Comparison of ENCODE assay signal across 1 cellular context in the genomic region with DNA sequence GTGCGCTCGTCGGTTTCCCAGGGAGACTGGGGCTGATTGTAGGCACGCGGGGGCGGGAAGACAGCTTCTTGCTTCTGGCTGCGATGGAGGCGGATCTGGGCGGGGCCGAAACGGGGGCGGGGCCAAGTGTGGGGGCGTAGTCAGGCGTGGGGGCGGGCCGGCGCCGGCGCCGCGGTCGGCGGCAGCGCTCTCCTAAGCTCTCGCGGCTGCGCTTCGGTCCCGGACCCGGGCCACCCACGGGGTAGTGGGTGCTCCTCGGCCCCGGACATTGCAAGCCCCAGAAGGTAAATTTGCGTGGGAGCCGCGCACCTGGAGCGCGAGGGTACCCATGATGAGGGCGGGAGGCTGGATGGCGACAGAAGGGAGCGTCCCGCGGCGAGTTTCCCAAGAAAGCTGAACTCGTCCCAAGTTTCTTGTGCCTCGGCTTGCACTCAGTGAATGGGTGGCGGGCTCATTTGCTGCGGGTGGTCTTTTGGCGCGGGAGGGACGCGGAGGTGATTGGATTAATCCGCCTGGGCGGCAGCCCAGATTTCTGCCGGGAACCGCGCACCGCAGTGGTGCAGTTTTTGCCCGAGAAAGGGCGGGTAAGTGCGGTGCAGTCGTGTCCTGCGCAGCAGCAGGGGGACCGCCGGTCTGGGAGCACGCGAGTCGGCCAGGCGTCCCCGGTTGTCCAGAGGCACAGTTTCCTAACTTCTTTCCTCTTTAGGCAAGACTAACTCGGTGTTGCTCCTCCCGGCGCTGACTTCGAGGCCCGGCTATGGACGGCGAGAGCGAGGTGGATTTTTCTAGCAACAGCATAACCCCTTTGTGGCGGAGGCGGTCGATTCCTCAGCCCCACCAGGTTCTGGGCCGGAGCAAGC.
A peak's percentile ranks its signal among the peaks of the same experiment; 100 is the strongest.
TF ChIP-seq lines count a peak whose summit lies in the region.

A gene with protein sequence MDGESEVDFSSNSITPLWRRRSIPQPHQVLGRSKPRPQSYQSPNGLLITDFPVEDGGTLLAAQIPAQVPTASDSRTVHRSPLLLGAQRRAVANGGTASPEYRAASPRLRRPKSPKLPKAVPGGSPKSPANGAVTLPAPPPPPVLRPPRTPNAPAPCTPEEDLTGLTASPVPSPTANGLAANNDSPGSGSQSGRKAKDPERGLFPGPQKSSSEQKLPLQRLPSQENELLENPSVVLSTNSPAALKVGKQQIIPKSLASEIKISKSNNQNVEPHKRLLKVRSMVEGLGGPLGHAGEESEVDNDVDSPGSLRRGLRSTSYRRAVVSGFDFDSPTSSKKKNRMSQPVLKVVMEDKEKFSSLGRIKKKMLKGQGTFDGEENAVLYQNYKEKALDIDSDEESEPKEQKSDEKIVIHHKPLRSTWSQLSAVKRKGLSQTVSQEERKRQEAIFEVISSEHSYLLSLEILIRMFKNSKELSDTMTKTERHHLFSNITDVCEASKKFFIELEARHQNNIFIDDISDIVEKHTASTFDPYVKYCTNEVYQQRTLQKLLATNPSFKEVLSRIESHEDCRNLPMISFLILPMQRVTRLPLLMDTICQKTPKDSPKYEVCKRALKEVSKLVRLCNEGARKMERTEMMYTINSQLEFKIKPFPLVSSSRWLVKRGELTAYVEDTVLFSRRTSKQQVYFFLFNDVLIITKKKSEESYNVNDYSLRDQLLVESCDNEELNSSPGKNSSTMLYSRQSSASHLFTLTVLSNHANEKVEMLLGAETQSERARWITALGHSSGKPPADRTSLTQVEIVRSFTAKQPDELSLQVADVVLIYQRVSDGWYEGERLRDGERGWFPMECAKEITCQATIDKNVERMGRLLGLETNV (plus strand): TSS at position 155 of the 860 bp plus-strand sequence. CDS start 603 bp downstream, at position 758.

TF ChIP-seq in H1, 55 proteins besides CTCF, POLR2A, EP300 and RAD21 (continued from another document and continues in another):
- TF ChIP-seq, protein P1, sequence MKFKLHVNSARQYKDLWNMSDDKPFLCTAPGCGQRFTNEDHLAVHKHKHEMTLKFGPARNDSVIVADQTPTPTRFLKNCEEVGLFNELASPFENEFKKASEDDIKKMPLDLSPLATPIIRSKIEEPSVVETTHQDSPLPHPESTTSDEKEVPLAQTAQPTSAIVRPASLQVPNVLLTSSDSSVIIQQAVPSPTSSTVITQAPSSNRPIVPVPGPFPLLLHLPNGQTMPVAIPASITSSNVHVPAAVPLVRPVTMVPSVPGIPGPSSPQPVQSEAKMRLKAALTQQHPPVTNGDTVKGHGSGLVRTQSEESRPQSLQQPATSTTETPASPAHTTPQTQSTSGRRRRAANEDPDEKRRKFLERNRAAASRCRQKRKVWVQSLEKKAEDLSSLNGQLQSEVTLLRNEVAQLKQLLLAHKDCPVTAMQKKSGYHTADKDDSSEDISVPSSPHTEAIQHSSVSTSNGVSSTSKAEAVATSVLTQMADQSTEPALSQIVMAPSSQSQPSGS (IDR thresholded peaks at IDR 0.05; ENCODE audit: low read length) = no peak
- TF ChIP-seq TAF1 (IDR thresholded peaks at IDR 0.05; ENCODE audit: low read depth, low read length) = no peak; the same call in none of the 2 replicates
- no peak for TF ChIP-seq HDAC2 (IDR thresholded peaks at IDR 0.05; ENCODE audit: borderline replicate concordance in 1 of 2, low read depth in 2 of 2, low read length in 2 of 2)
- no peak for TF ChIP-seq POU5F1 (IDR thresholded peaks at IDR 0.05; ENCODE audit: low read depth, low read length)
- TF ChIP-seq FOSL1 (IDR thresholded peaks at IDR 0.05; ENCODE audit: insufficient read depth, low read depth, low read length) = no peak
- TF ChIP-seq GTF2F1 (IDR thresholded peaks at IDR 0.05; ENCODE audit: borderline replicate concordance, low read depth, low read length) = no peak
- TF ChIP-seq BCL11A (IDR thresholded peaks at IDR 0.05; ENCODE audit: low read depth in 2 of 2, low read length in 2 of 2) = no peak
- TF ChIP-seq, protein P2, sequence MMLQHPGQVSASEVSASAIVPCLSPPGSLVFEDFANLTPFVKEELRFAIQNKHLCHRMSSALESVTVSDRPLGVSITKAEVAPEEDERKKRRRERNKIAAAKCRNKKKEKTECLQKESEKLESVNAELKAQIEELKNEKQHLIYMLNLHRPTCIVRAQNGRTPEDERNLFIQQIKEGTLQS (IDR thresholded peaks at IDR 0.05; ENCODE audit: insufficient read depth, low read depth, low read length) = no peak
- TF ChIP-seq ASH2L (IDR thresholded peaks at IDR 0.05; ENCODE audit: low read length) = peak; percentile 77
- no peak for TF ChIP-seq TCF12 (IDR thresholded peaks at IDR 0.05; ENCODE audit: low read depth, low read length)
- TF ChIP-seq SRF (IDR thresholded peaks at IDR 0.05; ENCODE audit: low read depth, low read length) = no peak
- TF ChIP-seq EZH2 (IDR thresholded peaks at IDR 0.05; ENCODE audit: low read depth, low read length, severe bottlenecking) = no peak
- TF ChIP-seq CEBPB (IDR thresholded peaks at IDR 0.05; ENCODE audit: low read depth, low read length) = no peak
- TF ChIP-seq, protein P3, sequence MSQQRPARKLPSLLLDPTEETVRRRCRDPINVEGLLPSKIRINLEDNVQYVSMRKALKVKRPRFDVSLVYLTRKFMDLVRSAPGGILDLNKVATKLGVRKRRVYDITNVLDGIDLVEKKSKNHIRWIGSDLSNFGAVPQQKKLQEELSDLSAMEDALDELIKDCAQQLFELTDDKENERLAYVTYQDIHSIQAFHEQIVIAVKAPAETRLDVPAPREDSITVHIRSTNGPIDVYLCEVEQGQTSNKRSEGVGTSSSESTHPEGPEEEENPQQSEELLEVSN (IDR thresholded peaks at IDR 0.05) = peak; percentile 89
- TF ChIP-seq RNF2 (IDR thresholded peaks at IDR 0.05; ENCODE audit: borderline replicate concordance, low read depth, low read length, missing control alignments, poor library complexity, severe bottlenecking) = peak; percentile 22
- TF ChIP-seq TBP (IDR thresholded peaks at IDR 0.05; ENCODE audit: low read depth, low read length) = peak; percentile 61
- no peak for TF ChIP-seq ZNF274 (IDR thresholded peaks at IDR 0.05; ENCODE audit: borderline replicate concordance, extremely low read depth, low read length)
- TF ChIP-seq EGR1 (IDR thresholded peaks at IDR 0.05; ENCODE audit: borderline replicate concordance, low read depth, low read length) = peak; percentile 97
- TF ChIP-seq RBBP5 (IDR thresholded peaks at IDR 0.05; ENCODE audit: borderline replicate concordance, low read depth, low read length) = peak; percentile 91
- TF ChIP-seq MAFK (IDR thresholded peaks at IDR 0.05; ENCODE audit: low read depth, low read length) = no peak
- TF ChIP-seq SAP30 (IDR thresholded peaks at IDR 0.05; ENCODE audit: insufficient read depth, insufficient replicate concordance, low read length) = peak; percentile 12
- TF ChIP-seq TAF7 (optimal IDR thresholded peaks at IDR 0.05; ENCODE audit: borderline replicate concordance, low read depth, low read length) = peak; percentile 55
- no peak for TF ChIP-seq TEAD4 (IDR thresholded peaks at IDR 0.05; ENCODE audit: low read depth, low read length)
- TF ChIP-seq CTBP2 (IDR thresholded peaks at IDR 0.05; ENCODE audit: borderline replicate concordance, insufficient read depth, insufficient read length, low read length) = no peak
- no peak for TF ChIP-seq SP2 (IDR thresholded peaks at IDR 0.05; ENCODE audit: low read length)
- peak in 1 of 2 experiments; percentile 52; a peak in 1 of 4 replicates for TF ChIP-seq SIN3A (conservative IDR thresholded peaks at IDR 0.05 in 1 of 2, IDR thresholded peaks at IDR 0.05 in 1 of 2; ENCODE audit: low read depth in 1 of 2, low read length in 2 of 2)
- TF ChIP-seq SP1 (IDR thresholded peaks at IDR 0.05; ENCODE audit: low read depth, low read length) = no peak
- no peak for TF ChIP-seq RFX5 (IDR thresholded peaks at IDR 0.05; ENCODE audit: borderline replicate concordance, low read depth, low read length)
- no peak for TF ChIP-seq CHD2 (IDR thresholded peaks at IDR 0.05; ENCODE audit: low read length)
- no peak for TF ChIP-seq GABPA (IDR thresholded peaks at IDR 0.05; ENCODE audit: borderline replicate concordance, insufficient read depth, low read length)
- no peak for TF ChIP-seq JUND (IDR thresholded peaks at IDR 0.05; ENCODE audit: low read length)
- TF ChIP-seq KDM5A (IDR thresholded peaks at IDR 0.05; ENCODE audit: low read length) = no peak
- no peak for TF ChIP-seq NRF1 (IDR thresholded peaks at IDR 0.05; ENCODE audit: low read depth, low read length)
- TF ChIP-seq SIX5 (IDR thresholded peaks at IDR 0.05; ENCODE audit: low read depth, low read length) = no peak
- no peak for TF ChIP-seq CREB1 (IDR thresholded peaks at IDR 0.05)
- 0 out of 2 replicates have a peak, but pooled peaks have one; percentile 34 for TF ChIP-seq SUZ12 (IDR thresholded peaks at IDR 0.05; ENCODE audit: low read length)
- TF ChIP-seq CHD1 (IDR thresholded peaks at IDR 0.05; ENCODE audit: low read depth, low read length) = no peak
- TF ChIP-seq SIRT6 (IDR thresholded peaks at IDR 0.05; ENCODE audit: low read length) = no peak
- TF ChIP-seq, protein P4, sequence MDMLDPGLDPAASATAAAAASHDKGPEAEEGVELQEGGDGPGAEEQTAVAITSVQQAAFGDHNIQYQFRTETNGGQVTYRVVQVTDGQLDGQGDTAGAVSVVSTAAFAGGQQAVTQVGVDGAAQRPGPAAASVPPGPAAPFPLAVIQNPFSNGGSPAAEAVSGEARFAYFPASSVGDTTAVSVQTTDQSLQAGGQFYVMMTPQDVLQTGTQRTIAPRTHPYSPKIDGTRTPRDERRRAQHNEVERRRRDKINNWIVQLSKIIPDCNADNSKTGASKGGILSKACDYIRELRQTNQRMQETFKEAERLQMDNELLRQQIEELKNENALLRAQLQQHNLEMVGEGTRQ (IDR thresholded peaks at IDR 0.05; ENCODE audit: low read length) = no peak
- no peak for TF ChIP-seq NANOG (IDR thresholded peaks at IDR 0.05; ENCODE audit: insufficient read depth, low read depth, low read length, poor library complexity, severe bottlenecking)
- TF ChIP-seq BRCA1 (IDR thresholded peaks at IDR 0.05; ENCODE audit: low read depth, low read length) = no peak
- TF ChIP-seq CBX5 (IDR thresholded peaks at IDR 0.05; ENCODE audit: low read depth, low read length) = no peak
- no peak for TF ChIP-seq HDAC6 (IDR thresholded peaks at IDR 0.05; ENCODE audit: low read depth, low read length)
- no peak for TF ChIP-seq KDM1A (IDR thresholded peaks at IDR 0.05; ENCODE audit: borderline replicate concordance, low read length)
- TF ChIP-seq, protein P5, sequence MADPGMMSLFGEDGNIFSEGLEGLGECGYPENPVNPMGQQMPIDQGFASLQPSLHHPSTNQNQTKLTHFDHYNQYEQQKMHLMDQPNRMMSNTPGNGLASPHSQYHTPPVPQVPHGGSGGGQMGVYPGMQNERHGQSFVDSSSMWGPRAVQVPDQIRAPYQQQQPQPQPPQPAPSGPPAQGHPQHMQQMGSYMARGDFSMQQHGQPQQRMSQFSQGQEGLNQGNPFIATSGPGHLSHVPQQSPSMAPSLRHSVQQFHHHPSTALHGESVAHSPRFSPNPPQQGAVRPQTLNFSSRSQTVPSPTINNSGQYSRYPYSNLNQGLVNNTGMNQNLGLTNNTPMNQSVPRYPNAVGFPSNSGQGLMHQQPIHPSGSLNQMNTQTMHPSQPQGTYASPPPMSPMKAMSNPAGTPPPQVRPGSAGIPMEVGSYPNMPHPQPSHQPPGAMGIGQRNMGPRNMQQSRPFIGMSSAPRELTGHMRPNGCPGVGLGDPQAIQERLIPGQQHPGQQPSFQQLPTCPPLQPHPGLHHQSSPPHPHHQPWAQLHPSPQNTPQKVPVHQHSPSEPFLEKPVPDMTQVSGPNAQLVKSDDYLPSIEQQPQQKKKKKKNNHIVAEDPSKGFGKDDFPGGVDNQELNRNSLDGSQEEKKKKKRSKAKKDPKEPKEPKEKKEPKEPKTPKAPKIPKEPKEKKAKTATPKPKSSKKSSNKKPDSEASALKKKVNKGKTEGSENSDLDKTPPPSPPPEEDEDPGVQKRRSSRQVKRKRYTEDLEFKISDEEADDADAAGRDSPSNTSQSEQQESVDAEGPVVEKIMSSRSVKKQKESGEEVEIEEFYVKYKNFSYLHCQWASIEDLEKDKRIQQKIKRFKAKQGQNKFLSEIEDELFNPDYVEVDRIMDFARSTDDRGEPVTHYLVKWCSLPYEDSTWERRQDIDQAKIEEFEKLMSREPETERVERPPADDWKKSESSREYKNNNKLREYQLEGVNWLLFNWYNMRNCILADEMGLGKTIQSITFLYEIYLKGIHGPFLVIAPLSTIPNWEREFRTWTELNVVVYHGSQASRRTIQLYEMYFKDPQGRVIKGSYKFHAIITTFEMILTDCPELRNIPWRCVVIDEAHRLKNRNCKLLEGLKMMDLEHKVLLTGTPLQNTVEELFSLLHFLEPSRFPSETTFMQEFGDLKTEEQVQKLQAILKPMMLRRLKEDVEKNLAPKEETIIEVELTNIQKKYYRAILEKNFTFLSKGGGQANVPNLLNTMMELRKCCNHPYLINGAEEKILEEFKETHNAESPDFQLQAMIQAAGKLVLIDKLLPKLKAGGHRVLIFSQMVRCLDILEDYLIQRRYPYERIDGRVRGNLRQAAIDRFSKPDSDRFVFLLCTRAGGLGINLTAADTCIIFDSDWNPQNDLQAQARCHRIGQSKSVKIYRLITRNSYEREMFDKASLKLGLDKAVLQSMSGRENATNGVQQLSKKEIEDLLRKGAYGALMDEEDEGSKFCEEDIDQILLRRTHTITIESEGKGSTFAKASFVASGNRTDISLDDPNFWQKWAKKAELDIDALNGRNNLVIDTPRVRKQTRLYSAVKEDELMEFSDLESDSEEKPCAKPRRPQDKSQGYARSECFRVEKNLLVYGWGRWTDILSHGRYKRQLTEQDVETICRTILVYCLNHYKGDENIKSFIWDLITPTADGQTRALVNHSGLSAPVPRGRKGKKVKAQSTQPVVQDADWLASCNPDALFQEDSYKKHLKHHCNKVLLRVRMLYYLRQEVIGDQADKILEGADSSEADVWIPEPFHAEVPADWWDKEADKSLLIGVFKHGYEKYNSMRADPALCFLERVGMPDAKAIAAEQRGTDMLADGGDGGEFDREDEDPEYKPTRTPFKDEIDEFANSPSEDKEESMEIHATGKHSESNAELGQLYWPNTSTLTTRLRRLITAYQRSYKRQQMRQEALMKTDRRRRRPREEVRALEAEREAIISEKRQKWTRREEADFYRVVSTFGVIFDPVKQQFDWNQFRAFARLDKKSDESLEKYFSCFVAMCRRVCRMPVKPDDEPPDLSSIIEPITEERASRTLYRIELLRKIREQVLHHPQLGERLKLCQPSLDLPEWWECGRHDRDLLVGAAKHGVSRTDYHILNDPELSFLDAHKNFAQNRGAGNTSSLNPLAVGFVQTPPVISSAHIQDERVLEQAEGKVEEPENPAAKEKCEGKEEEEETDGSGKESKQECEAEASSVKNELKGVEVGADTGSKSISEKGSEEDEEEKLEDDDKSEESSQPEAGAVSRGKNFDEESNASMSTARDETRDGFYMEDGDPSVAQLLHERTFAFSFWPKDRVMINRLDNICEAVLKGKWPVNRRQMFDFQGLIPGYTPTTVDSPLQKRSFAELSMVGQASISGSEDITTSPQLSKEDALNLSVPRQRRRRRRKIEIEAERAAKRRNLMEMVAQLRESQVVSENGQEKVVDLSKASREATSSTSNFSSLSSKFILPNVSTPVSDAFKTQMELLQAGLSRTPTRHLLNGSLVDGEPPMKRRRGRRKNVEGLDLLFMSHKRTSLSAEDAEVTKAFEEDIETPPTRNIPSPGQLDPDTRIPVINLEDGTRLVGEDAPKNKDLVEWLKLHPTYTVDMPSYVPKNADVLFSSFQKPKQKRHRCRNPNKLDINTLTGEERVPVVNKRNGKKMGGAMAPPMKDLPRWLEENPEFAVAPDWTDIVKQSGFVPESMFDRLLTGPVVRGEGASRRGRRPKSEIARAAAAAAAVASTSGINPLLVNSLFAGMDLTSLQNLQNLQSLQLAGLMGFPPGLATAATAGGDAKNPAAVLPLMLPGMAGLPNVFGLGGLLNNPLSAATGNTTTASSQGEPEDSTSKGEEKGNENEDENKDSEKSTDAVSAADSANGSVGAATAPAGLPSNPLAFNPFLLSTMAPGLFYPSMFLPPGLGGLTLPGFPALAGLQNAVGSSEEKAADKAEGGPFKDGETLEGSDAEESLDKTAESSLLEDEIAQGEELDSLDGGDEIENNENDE (IDR thresholded peaks at IDR 0.05; ENCODE audit: insufficient replicate concordance, low read length) = no peak
